Comparison of ENCODE assay signal across 18 cellular contexts in the genomic region with DNA sequence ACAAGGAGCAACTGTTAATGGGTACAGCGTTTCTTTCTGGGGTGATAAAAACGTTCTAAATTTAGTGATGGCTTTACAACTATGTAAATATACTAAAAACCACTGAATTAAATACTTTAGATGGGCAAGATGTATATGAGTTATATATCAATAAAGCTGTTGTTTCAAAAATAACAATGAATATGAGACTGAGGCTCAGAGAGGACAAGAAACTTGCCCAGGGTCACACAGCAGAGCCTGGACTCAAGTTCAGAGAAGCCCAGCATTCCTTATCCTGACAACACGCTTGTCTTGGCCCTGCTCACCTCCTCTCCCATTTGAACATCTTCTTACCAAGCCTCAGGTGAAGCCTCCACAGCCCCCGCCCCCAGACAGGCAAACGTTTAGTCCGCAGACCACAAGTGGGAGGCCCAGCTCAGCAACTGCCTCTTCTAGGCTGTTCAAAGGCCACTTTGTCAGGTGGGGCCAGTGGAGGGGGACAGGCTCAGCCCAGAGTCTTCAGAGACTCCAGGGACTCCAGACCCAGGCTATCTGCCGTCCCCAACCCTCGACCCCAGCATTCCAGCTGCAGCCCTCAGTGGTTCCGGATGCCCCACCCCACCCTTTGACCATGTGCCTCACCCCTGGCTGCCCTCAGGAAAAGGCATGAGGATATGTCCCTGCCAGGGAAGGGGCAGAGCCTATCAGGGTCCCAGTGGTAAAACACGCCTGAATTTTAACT. TPM values are rescaled to one million over a fixed set of nuclear protein-coding genes. Genes with fewer than 3 reads are reported as not detected.
A peak's percentile ranks its signal among the peaks of the same experiment; 100 is the strongest.
DNase-seq lines count a peak whose midpoint lies in the region; TF ChIP-seq lines count a peak whose summit lies in the region.
"Had no signal": no experiment of that assay in that cellular context is flagged by ENCODE, and none has a peak within 500 bp of the region (broad histone marks: within the 10 kb centered on the region; RNA-seq: fewer than 3 reads in every experiment).

No MANE protein-coding gene starts in this region.

- no peak overlapping the region for H2BK5ac ChIP-seq in mesenchymal stem cell (ENCODE audit: low read depth, low read length, poor library complexity, severe bottlenecking)

- no peak overlapping the region for H3K4ac ChIP-seq in mesenchymal stem cell (ENCODE audit: low read depth in 1 of 2, low read length in 2 of 2)

- no peak for TF ChIP-seq POLR2A in ovary (IDR thresholded peaks at IDR 0.05)

- H3K4me2 ChIP-seq in mesenchymal stem cell (ENCODE audit: low read length, poor library complexity, severe bottlenecking) = no peak overlapping the region
- H3K4me2 ChIP-seq: KMS-11 had no signal

- 87% methylated on average over 8 of the region's 10 CpGs for WGBS in mesenchymal stem cell
- WGBS in ovary, 3 donors = 69 to 75% (median 69%) methylated on average over 10 of the region's 10 CpGs

- intact Hi-C loops in tibial artery (cut with DNase I; ENCODE audit: low total_unique reads) = no loop called here
- intact Hi-C loops in ovary (cut with DNase I) = no loop called here

- no peak overlapping the region for H3K27ac ChIP-seq in mesenchymal stem cell (ENCODE audit: low read length, poor library complexity, severe bottlenecking)
- peak overlapping the region; percentile 92 for H3K27ac ChIP-seq in tibial artery
- no peak overlapping the region for H3K27ac ChIP-seq in ovary
- H3K27ac ChIP-seq: KMS-11 had no signal

- no peak overlapping the region for H3K9ac ChIP-seq in mesenchymal stem cell (ENCODE audit: low read length)
- H3K9ac ChIP-seq: KMS-11 had no signal

- H3K36me3 ChIP-seq in mesenchymal stem cell (ENCODE audit: control insufficient read depth in 1 of 2, insufficient read depth in 2 of 2, low read depth in 1 of 2, low read length in 2 of 2) (peaks cover 0 to 8% of the 10 kb centered on the region in 2 experiments), tibial artery (no peaks in the 10 kb centered on the region), ovary (no peaks in the 10 kb centered on the region)

- H3K27me3 Mint-ChIP-seq in brain = peaks cover 4% of the 10 kb centered on the region

- peak overlapping the region in 1 of 2 experiments; percentile 56 for H3K18ac ChIP-seq in mesenchymal stem cell (ENCODE audit: low read depth in 1 of 2, low read length in 2 of 2)

- H4K8ac ChIP-seq in mesenchymal stem cell (ENCODE audit: low read length) = peak overlapping the region; percentile 43

- no peaks in the 10 kb centered on the region for H3K9me3 ChIP-seq in mesenchymal stem cell (ENCODE audit: control insufficient read depth, low read length)
- no peaks in the 10 kb centered on the region for H3K9me3 ChIP-seq in tibial artery
- no peaks in the 10 kb centered on the region for H3K9me3 ChIP-seq in ovary

- no peak overlapping the region for H2AFZ ChIP-seq in mesenchymal stem cell (ENCODE audit: low read depth, low read length)

- no peak overlapping the region for H2BK15ac ChIP-seq in mesenchymal stem cell (ENCODE audit: low read depth, poor library complexity, severe bottlenecking)

- peak overlapping the region in 1 of 2 experiments; percentile 81 for H2BK12ac ChIP-seq in mesenchymal stem cell (ENCODE audit: low read length in 2 of 2)

- H3K4me1 Mint-ChIP-seq in brain = peaks cover 96% of the 10 kb centered on the region
- H3K4me1 Mint-ChIP-seq: CD8-positive, alpha-beta memory T cell had no signal

- peaks cover 0 to 3% (median 0%) of the 10 kb centered on the region in 5 experiments for H3K9me3 Mint-ChIP-seq in brain
- H3K9me3 Mint-ChIP-seq: CD8-positive, alpha-beta memory T cell had no signal

- H4K91ac ChIP-seq in mesenchymal stem cell (ENCODE audit: low read length) = peak overlapping the region; percentile 25

- peak overlapping the region in 4 of 5 experiments; percentile 72 to 89 (median 78) for H3K27ac Mint-ChIP-seq in brain
- H3K27ac Mint-ChIP-seq: CD8-positive, alpha-beta memory T cell had no signal

- no peak for TF ChIP-seq EP300 in ovary (IDR thresholded peaks at IDR 0.05)

- H3K4me1 ChIP-seq in mesenchymal stem cell (ENCODE audit: control insufficient read depth, insufficient read depth, low read depth, low read length) (peaks cover 45% of the 10 kb centered on the region), tibial artery (peaks cover 7 to 69% (median 49%) of the 10 kb centered on the region in 4 donors), ovary (ENCODE audit: insufficient read depth) (peaks cover 7% of the 10 kb centered on the region)

- DNase-seq in NCI-H1048 (lab: John Stamatoyannopoulos, UW) = peak; percentile 54
- no peak for DNase-seq in mesenchymal stem cell
- DNase-seq in tibial artery = no peak
- DNase-seq in nucleus accumbens (lab: John Stamatoyannopoulos, UW) = no peak
- no peak for DNase-seq in ovary
- no peak for DNase-seq in putamen (ENCODE audit: low spot score)
- DNase-seq: C1 segment of cervical spinal cord; CD8-positive, alpha-beta memory T cell; MV-4-11; NCI-H1417; NCI-H1930; NCI-H226; NCI-H524; NCI-H82; OCI-M1; SHP77 treated with DMSO at 0.1 percent for 48 hours had no signal

- no peaks in the 10 kb centered on the region for H3K27me3 ChIP-seq in mesenchymal stem cell (ENCODE audit: control insufficient read depth in 1 of 2, insufficient read depth in 1 of 2, low read length in 2 of 2)
- no peaks in the 10 kb centered on the region for H3K27me3 ChIP-seq in tibial artery
- no peaks in the 10 kb centered on the region for H3K27me3 ChIP-seq in ovary

- H2BK120ac ChIP-seq in mesenchymal stem cell (ENCODE audit: low read depth, low read length) = no peak overlapping the region

- no peak for TF ChIP-seq CTCF in brain (conservative IDR thresholded peaks at IDR 0.05)
- TF ChIP-seq CTCF in tibial artery (IDR thresholded peaks at IDR 0.05) = no peak
- no peak for TF ChIP-seq CTCF in ovary (IDR thresholded peaks at IDR 0.05)

- no peak overlapping the region for H3K4me3 ChIP-seq in mesenchymal stem cell (ENCODE audit: insufficient read depth in 1 of 2, low read depth in 1 of 2, low read length in 2 of 2)
- H3K4me3 ChIP-seq in tibial artery = no peak overlapping the region
- no peak overlapping the region for H3K4me3 ChIP-seq in ovary

- H2AK5ac ChIP-seq in mesenchymal stem cell (ENCODE audit: low read length, severe bottlenecking) = no peak overlapping the region

- H3K23ac ChIP-seq in mesenchymal stem cell (ENCODE audit: low read length in 2 of 2) = no peak overlapping the region

- H3K79me1 ChIP-seq in mesenchymal stem cell (replicated peaks; ENCODE audit: low read length, poor library complexity, severe bottlenecking) = peaks cover 51% of the 10 kb centered on the region

- no peak overlapping the region for H3K4me3 Mint-ChIP-seq in brain
- H3K4me3 Mint-ChIP-seq: CD8-positive, alpha-beta memory T cell had no signal

- H3K36me3 Mint-ChIP-seq in brain = no peaks in the 10 kb centered on the region
- H3K36me3 Mint-ChIP-seq: CD8-positive, alpha-beta memory T cell had no signal

- peak overlapping the region in 1 of 2 experiments; percentile 29 for H3K14ac ChIP-seq in mesenchymal stem cell (ENCODE audit: low read length in 2 of 2)

RNA-seq across cellular contexts. Expression of a gene that starts 17.9 kb away (rescaled TPM):
- polyA plus RNA-seq in brain (ENCODE audit: insufficient read depth, low read depth, low replicate concordance) (117 TPM), ovary (10 to 100 TPM; 17.1 to 28.0 TPM)
- 102 TPM for polyA plus RNA-seq in mesenchymal stem cell (2013, experiment 1 of 2)
- polyA plus RNA-seq in mesenchymal stem cell (2013, experiment 2 of 2) = 102 TPM
- 10 to 100 TPM in 5 of 7 donors, 1 to 10 TPM in 2; 4.2 to 31.0 (median 23.0) TPM for total RNA-seq in ovary
- polyA plus RNA-seq: CD8-positive, alpha-beta memory T cell had no signal

Comparison
In these comparisons a context has a peak if more than half of its experiments do, and no peak if none do; other contexts are left out.
1. H3K27ac ChIP-seq: peak in tibial artery (2 of 2); none in mesenchymal stem cell (single experiment) and ovary (0 of 2).